Comparison of ENCODE assay signal across 9 cellular contexts in the genomic region with DNA sequence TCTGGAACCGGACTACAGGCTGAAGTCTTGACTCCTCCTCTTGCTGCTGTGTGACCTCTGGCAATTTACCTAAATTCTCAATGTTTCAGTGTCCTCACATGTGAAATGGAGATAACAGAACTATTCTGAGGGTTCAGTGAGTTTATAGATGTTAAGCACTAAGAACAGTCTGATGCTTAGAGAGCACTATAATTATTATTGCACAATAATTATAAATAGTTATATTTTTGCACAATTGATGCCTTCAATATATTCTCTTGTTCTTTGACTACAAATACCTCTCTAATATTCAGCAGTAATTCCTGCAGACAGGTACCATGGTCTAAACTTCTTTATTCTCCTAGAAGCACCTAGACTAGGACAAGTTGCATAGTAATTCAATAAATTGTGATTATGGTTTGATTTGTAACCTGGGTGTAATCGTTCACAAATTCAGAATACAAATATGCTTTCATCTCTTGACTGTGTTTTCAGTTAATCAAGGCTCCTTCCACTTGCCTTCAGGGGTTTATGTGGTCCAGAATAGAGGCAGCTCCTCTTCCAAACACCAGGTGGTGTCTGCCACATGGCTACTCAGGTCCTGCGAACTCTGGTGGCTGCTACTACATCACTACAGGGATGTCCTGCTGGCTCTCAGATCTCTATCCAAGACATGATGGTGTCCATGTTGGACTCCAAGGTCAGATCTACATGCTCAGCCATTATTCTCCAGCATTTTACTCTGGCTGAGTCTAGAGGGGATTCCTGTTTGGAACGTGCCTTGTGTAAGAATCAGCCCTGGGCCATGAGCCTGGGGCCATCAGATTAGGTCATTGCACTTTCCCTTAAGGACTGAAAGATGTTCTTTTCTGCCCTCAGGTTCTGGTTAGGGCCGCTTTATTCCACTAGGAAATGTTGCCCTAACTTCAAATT.
DNase-seq lines count a peak whose midpoint lies in the region; ATAC-seq and TF ChIP-seq lines count a peak whose summit lies in the region.
"Had no signal": no experiment of that assay in that cellular context is flagged by ENCODE, and none has a peak within 500 bp of the region (broad histone marks: within the 10 kb centered on the region; RNA-seq: fewer than 3 reads in every experiment).

No MANE protein-coding gene starts in this region.

- H3K79me2 ChIP-seq in PC-3 (ENCODE audit: low read length) = no peaks in the 10 kb centered on the region

- no peak overlapping the region for H2AFZ ChIP-seq in PC-3 (ENCODE audit: low read length)

- peaks cover 0 to 6% (median 0%) of the 10 kb centered on the region in 3 donors for H3K36me3 Mint-ChIP-seq in CD8-positive, alpha-beta memory T cell

- no peak overlapping the region for H3K4me3 Mint-ChIP-seq in CD8-positive, alpha-beta memory T cell

- POLR2A ChIA-PET in PC-3 (lab: Charles Lee; ENCODE audit: unreplicated experiment) = no interaction called here
- POLR2A ChIA-PET in CD8-positive, alpha-beta memory T cell (lab: Charles Lee) = no interaction called here

- H3K9me3 Mint-ChIP-seq in CD8-positive, alpha-beta memory T cell = no peaks in the 10 kb centered on the region

- H3K9me3 ChIP-seq in PC-3 (ENCODE audit: low read length) = no peaks in the 10 kb centered on the region
- no peaks in the 10 kb centered on the region for H3K9me3 ChIP-seq in CD8-positive, alpha-beta memory T cell (ENCODE audit: low read length)

- CTCF ChIA-PET in PC-3 (lab: Charles Lee) = interaction anchor here (0.5 kb wide), 1 partner anchor 30 kb away, joined by 3 read pairs; no protein-coding TSS in a partner anchor
- CTCF ChIA-PET in CD8-positive, alpha-beta memory T cell (lab: Charles Lee) = no interaction called here

- peak; percentile 47 for DNase-seq in PC-3
- peak; percentile 40 for DNase-seq in kidney tubule cell (ENCODE audit: low spot score)
- DNase-seq in CD8-positive, alpha-beta memory T cell = no peak
- no peak for DNase-seq in activated effector memory CD4-positive, alpha-beta T cell treated with Interleukin-2 at 50 U/mL for 16 hours
- DNase-seq in NCI-H1048 (lab: John Stamatoyannopoulos, UW) = no peak

- H3K4me1 Mint-ChIP-seq in CD8-positive, alpha-beta memory T cell = peaks cover 2 to 9% (median 6%) of the 10 kb centered on the region in 3 donors

- intact Hi-C loops in PC-3 (cut with micrococcal nuclease) = no loop called here

- H3K27me3 Mint-ChIP-seq in CD8-positive, alpha-beta memory T cell = peaks cover 11 to 12% of the 10 kb centered on the region in 2 donors

- no peaks in the 10 kb centered on the region for H3K36me3 ChIP-seq in PC-3 (ENCODE audit: low read depth, low read length)
- no peaks in the 10 kb centered on the region for H3K36me3 ChIP-seq in CD8-positive, alpha-beta memory T cell (ENCODE audit: insufficient read depth, low read length)

- TF ChIP-seq CTCF in PC-3 (conservative IDR thresholded peaks at IDR 0.05; ENCODE audit: low read depth, low read length) = peak; percentile 61

- H3K27ac Mint-ChIP-seq in CD8-positive, alpha-beta memory T cell = peak overlapping the region in 1 of 8 donors; percentile 3

- no peaks in the 10 kb centered on the region for H3K4me1 ChIP-seq in PC-3 (ENCODE audit: insufficient read depth, low read length)
- no peaks in the 10 kb centered on the region for H3K4me1 ChIP-seq in CD8-positive, alpha-beta memory T cell (ENCODE audit: insufficient read depth, low read length)

- H3K9me2 ChIP-seq in PC-3 (replicated peaks; ENCODE audit: low read length) = no peaks in the 10 kb centered on the region

- H3K27me3 ChIP-seq in PC-3 (ENCODE audit: low read length) = no peaks in the 10 kb centered on the region
- H3K27me3 ChIP-seq in CD8-positive, alpha-beta memory T cell (ENCODE audit: insufficient read depth, low read length, poor library complexity, severe bottlenecking) = no peaks in the 10 kb centered on the region

- H3F3A ChIP-seq in PC-3 (ENCODE audit: low read length, unreplicated experiment) = no peaks in the 10 kb centered on the region

- no peak overlapping the region for H3K27ac ChIP-seq in PC-3 (ENCODE audit: low read length)
- no peak overlapping the region for H3K27ac ChIP-seq in CD8-positive, alpha-beta memory T cell (ENCODE audit: low read depth, low read length)
- H3K27ac ChIP-seq: SK-N-MC had no signal

- no peak overlapping the region for H3K4me3 ChIP-seq in PC-3 (ENCODE audit: low read length)
- no peak overlapping the region for H3K4me3 ChIP-seq in CD8-positive, alpha-beta memory T cell (ENCODE audit: low read length)
- H3K4me3 ChIP-seq: SK-N-MC had no signal

- no peak overlapping the region for H3K9ac ChIP-seq in PC-3 (ENCODE audit: low read length)

- H3K4me2 ChIP-seq in PC-3 (ENCODE audit: low read length) = no peak overlapping the region

- TF ChIP-seq POLR2A in GM18505 (IDR thresholded peaks at IDR 0.05; ENCODE audit: borderline replicate concordance, extremely low read depth, insufficient read depth, insufficient read length) = no peak

- ATAC-seq in GM18505 (IDR thresholded peaks at IDR 0.05; ENCODE audit: unreplicated experiment) = peak; percentile 47
- ATAC-seq in HG02588 (IDR thresholded peaks at IDR 0.05; ENCODE audit: unreplicated experiment) = peak; percentile 31
- ATAC-seq in PC-3 = peak; percentile 69; the same call in 1 of the 2 replicates
- ATAC-seq in HG03025 (IDR thresholded peaks at IDR 0.05; ENCODE audit: low FRiP score, unreplicated experiment) = no peak

- BruUV-seq in PC-3 (replicated peaks; lab: Mats Ljungman, UMichigan) = no TSS peak

- H4K20me1 ChIP-seq in PC-3 (ENCODE audit: low read length) = no peaks in the 10 kb centered on the region

Comparison
In these comparisons a context has a peak if more than half of its experiments do, and no peak if none do; other contexts are left out.
1. DNase-seq: peak in PC-3 (single experiment) and kidney tubule cell (single experiment); none in CD8-positive, alpha-beta memory T cell (0 of 5), activated effector memory CD4-positive, alpha-beta T cell treated with Interleukin-2 at 50 U/mL for 16 hours (single experiment) and NCI-H1048 (single experiment).